13 cellular contexts compared by ENCODE assay signal in the genomic region with DNA sequence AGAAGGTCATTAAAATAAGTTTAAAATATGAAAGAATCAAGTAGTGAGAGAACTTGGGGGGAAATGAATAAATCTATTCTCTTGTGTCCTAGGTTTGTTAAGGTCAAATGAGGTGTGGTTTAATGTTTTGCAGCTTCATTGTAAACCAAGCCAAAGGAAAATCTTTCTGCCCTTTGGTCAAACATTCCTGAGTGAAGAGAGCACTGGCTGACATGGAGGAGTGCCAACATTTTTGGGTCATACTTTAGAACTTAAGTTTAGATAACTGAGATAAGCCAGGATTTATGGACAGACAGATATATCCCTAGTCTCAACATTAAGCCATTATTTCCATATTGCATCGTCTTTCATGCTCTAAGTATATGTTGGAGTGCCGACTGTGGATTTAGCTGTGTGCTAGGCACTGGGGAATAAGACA.
DNase-seq lines count a peak whose midpoint lies in the region; ATAC-seq and TF ChIP-seq lines count a peak whose summit lies in the region.
"Had no signal": no experiment of that assay in that cellular context is flagged by ENCODE, and none has a peak within 500 bp of the region (broad histone marks: within the 10 kb centered on the region; RNA-seq: fewer than 3 reads in every experiment).

No MANE protein-coding gene starts in this region.

- WGBS in GM23248 (ENCODE audit: low coverage in 1 of 2, low lambda C conversion rate in 2 of 2, missing lambda C conversion rate in 2 of 2), 2 experiments: 14 to 22% methylated on average over 2 of the region's 2 CpGs

- H3K27me3 ChIP-seq in GM23248 (replicated peaks; ENCODE audit: insufficient read depth): no peaks in the 10 kb centered on the region
- H3K27me3 ChIP-seq in SJCRH30: no peaks in the 10 kb centered on the region
- no peaks in the 10 kb centered on the region for H3K27me3 ChIP-seq in parathyroid adenoma (ENCODE audit: control insufficient read depth, insufficient read depth, low read length)
- H3K27me3 ChIP-seq: Peyer's patch, sigmoid colon had no signal

- no peaks in the 10 kb centered on the region for H3K9me2 ChIP-seq in GM23248 (ENCODE audit: insufficient read depth)

- H2AFZ ChIP-seq in GM23248: no peak overlapping the region
- no peak overlapping the region for H2AFZ ChIP-seq in parathyroid adenoma

- H3F3A ChIP-seq in GM23248 (ENCODE audit: insufficient read depth): peaks cover 32% of the 10 kb centered on the region

- peak overlapping the region; percentile 21; the same call in 1 of the 2 replicates for H3K4me3 ChIP-seq in GM23248
- no peak overlapping the region for H3K4me3 ChIP-seq in SJCRH30
- no peak overlapping the region for H3K4me3 ChIP-seq in fibroblast of pulmonary artery (replicated peaks; ENCODE audit: low read depth, low read length)
- H3K4me3 ChIP-seq in parathyroid adenoma (ENCODE audit: low read depth, low read length): no peak overlapping the region
- H3K4me3 ChIP-seq: Peyer's patch, sigmoid colon had no signal

- no peaks in the 10 kb centered on the region for H4K20me1 ChIP-seq in GM23248 (ENCODE audit: insufficient read depth)

- H3K4me2 ChIP-seq in GM23248 (ENCODE audit: unreplicated experiment) (peak overlapping the region; percentile 53), parathyroid adenoma (ENCODE audit: low read length) (peak overlapping the region; percentile 8)

- DNase-seq in GM23248 (peak; percentile 89), SJCRH30 (peak; percentile 63 to 64), fibroblast of pulmonary artery (ENCODE audit: low read depth) (peak; percentile 77), T-helper 1 cell (no peak), RPMI8226 (no peak)
- DNase-seq in stimulated activated CD4-positive, alpha-beta T cell treated with anti-CD3 and anti-CD28 coated beads, Interleukin-4, amount 100 ng/mL, for 1 hour: no peak
- DNase-seq: cerebellar nuclear complex, NCI-H1694, Peyer's patch, sigmoid colon had no signal

- peaks cover 40% of the 10 kb centered on the region for H3K79me2 ChIP-seq in GM23248 (ENCODE audit: insufficient read depth)
- peaks cover 28% of the 10 kb centered on the region for H3K79me2 ChIP-seq in parathyroid adenoma

- H3K9ac ChIP-seq in GM23248 (no peak overlapping the region), parathyroid adenoma (no peak overlapping the region)

- no peaks in the 10 kb centered on the region for H3K9me3 ChIP-seq in GM23248 (ENCODE audit: low read depth)
- H3K9me3 ChIP-seq in SJCRH30 (replicated peaks): no peaks in the 10 kb centered on the region
- no peaks in the 10 kb centered on the region for H3K9me3 ChIP-seq in parathyroid adenoma (ENCODE audit: control insufficient read depth, low read length)
- H3K9me3 ChIP-seq: Peyer's patch, sigmoid colon had no signal

- H3K27ac ChIP-seq in GM23248 (peak overlapping the region; percentile 51), SJCRH30 (no peak overlapping the region), parathyroid adenoma (peak overlapping the region; percentile 70)

- no peak for TF ChIP-seq CTCF in fibroblast of pulmonary artery (IDR thresholded peaks at IDR 0.05; ENCODE audit: low read length, missing control alignments)
- no peak for TF ChIP-seq CTCF in parathyroid adenoma (IDR thresholded peaks at IDR 0.05)

- in situ Hi-C loops in GM23248 (cut with MboI): no loop called here

- ATAC-seq in HG02623 (IDR thresholded peaks at IDR 0.05; ENCODE audit: unreplicated experiment): no peak
- ATAC-seq: stimulated activated effector memory CD8-positive, alpha-beta T cell treated with anti-CD3 and anti-CD28 coated beads, Interleukin-12 subunit alpha, Interleukin-12 subunit beta, amount 100 ng/mL, for 72 hours had no signal

- H3K4me1 ChIP-seq in GM23248 (ENCODE audit: insufficient read depth) (peaks cover 40% of the 10 kb centered on the region), SJCRH30 (peaks cover 14% of the 10 kb centered on the region), parathyroid adenoma (peaks cover 65% of the 10 kb centered on the region)

- H3K36me3 ChIP-seq in GM23248 (ENCODE audit: low read depth) (no peaks in the 10 kb centered on the region), SJCRH30 (no peaks in the 10 kb centered on the region), parathyroid adenoma (ENCODE audit: control insufficient read depth, insufficient read depth, low read length) (no peaks in the 10 kb centered on the region)
- H3K36me3 ChIP-seq: Peyer's patch, sigmoid colon had no signal

Comparison
In these comparisons a context has a peak if more than half of its experiments do, and no peak if none do; other contexts are left out.
1. DNase-seq: peak in GM23248 (single experiment), SJCRH30 (2 of 2) and fibroblast of pulmonary artery (single experiment); none in T-helper 1 cell (0 of 5), stimulated activated CD4-positive, alpha-beta T cell treated with anti-CD3 and anti-CD28 coated beads, Interleukin-4, amount 100 ng/mL, for 1 hour (single experiment) and RPMI8226 (single experiment).